Comparison of ENCODE assay signal across 1 cellular context in the genomic region with DNA sequence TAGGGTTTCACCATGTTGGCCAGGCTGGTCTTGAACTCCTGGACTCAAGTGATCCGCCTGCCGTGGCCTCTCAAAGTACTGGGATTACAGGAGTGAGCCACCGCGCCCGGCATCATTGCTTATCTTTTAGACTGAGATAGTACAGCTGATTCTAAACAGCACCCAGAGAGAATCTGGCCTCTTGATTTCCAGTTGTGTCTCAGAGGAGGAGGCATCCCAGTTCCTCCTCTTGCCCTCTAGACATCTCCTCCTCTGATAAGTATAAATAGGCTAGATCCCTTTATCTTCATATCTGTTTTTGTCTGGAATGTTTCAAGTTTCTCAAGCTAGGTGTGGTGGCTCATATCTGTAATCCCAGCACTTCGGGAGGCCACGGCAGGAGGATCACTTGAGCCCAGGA.
TF ChIP-seq lines count a peak whose summit lies in the region.

No MANE protein-coding gene starts in this region.

TF ChIP-seq in GM23338, 12 proteins besides CTCF, POLR2A, EP300 and RAD21 (continued from another document):
- TF ChIP-seq, protein P1, sequence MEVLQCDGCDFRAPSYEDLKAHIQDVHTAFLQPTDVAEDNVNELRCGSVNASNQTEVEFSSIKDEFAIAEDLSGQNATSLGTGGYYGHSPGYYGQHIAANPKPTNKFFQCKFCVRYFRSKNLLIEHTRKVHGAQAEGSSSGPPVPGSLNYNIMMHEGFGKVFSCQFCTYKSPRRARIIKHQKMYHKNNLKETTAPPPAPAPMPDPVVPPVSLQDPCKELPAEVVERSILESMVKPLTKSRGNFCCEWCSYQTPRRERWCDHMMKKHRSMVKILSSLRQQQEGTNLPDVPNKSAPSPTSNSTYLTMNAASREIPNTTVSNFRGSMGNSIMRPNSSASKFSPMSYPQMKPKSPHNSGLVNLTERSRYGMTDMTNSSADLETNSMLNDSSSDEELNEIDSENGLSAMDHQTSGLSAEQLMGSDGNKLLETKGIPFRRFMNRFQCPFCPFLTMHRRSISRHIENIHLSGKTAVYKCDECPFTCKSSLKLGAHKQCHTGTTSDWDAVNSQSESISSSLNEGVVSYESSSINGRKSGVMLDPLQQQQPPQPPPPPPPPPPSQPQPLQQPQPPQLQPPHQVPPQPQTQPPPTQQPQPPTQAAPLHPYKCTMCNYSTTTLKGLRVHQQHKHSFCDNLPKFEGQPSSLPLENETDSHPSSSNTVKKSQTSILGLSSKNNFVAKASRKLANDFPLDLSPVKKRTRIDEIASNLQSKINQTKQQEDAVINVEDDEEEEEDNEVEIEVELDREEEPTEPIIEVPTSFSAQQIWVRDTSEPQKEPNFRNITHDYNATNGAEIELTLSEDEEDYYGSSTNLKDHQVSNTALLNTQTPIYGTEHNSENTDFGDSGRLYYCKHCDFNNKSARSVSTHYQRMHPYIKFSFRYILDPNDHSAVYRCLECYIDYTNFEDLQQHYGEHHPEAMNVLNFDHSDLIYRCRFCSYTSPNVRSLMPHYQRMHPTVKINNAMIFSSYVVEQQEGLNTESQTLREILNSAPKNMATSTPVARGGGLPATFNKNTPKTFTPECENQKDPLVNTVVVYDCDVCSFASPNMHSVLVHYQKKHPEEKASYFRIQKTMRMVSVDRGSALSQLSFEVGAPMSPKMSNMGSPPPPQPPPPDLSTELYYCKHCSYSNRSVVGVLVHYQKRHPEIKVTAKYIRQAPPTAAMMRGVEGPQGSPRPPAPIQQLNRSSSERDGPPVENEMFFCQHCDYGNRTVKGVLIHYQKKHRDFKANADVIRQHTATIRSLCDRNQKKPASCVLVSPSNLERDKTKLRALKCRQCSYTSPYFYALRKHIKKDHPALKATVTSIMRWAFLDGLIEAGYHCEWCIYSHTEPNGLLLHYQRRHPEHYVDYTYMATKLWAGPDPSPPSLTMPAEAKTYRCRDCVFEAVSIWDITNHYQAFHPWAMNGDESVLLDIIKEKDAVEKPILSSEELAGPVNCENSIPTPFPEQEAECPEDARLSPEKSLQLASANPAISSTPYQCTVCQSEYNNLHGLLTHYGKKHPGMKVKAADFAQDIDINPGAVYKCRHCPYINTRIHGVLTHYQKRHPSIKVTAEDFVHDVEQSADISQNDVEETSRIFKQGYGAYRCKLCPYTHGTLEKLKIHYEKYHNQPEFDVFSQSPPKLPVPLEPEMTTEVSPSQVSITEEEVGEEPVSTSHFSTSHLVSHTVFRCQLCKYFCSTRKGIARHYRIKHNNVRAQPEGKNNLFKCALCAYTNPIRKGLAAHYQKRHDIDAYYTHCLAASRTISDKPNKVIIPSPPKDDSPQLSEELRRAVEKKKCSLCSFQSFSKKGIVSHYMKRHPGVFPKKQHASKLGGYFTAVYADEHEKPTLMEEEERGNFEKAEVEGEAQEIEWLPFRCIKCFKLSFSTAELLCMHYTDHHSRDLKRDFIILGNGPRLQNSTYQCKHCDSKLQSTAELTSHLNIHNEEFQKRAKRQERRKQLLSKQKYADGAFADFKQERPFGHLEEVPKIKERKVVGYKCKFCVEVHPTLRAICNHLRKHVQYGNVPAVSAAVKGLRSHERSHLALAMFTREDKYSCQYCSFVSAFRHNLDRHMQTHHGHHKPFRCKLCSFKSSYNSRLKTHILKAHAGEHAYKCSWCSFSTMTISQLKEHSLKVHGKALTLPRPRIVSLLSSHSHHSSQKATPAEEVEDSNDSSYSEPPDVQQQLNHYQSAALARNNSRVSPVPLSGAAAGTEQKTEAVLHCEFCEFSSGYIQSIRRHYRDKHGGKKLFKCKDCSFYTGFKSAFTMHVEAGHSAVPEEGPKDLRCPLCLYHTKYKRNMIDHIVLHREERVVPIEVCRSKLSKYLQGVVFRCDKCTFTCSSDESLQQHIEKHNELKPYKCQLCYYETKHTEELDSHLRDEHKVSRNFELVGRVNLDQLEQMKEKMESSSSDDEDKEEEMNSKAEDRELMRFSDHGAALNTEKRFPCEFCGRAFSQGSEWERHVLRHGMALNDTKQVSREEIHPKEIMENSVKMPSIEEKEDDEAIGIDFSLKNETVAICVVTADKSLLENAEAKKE (CRISPR knock-in tag; IDR thresholded peaks at IDR 0.05), result no peak
- TF ChIP-seq EZH2phosphoT487 (IDR thresholded peaks at IDR 0.05; ENCODE audit: unreplicated experiment), result no peak
- no peak for TF ChIP-seq EZH2 (IDR thresholded peaks at IDR 0.05; ENCODE audit: low read depth, unreplicated experiment)
- TF ChIP-seq, protein P2, sequence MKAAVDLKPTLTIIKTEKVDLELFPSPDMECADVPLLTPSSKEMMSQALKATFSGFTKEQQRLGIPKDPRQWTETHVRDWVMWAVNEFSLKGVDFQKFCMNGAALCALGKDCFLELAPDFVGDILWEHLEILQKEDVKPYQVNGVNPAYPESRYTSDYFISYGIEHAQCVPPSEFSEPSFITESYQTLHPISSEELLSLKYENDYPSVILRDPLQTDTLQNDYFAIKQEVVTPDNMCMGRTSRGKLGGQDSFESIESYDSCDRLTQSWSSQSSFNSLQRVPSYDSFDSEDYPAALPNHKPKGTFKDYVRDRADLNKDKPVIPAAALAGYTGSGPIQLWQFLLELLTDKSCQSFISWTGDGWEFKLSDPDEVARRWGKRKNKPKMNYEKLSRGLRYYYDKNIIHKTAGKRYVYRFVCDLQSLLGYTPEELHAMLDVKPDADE (IDR thresholded peaks at IDR 0.05), result no peak
- no peak for TF ChIP-seq JUNB (IDR thresholded peaks at IDR 0.05; ENCODE audit: unreplicated experiment)
- TF ChIP-seq ZNF331 (CRISPR knock-in tag; IDR thresholded peaks at IDR 0.05; ENCODE audit: low read depth), result no peak
- TF ChIP-seq ZNF114 (CRISPR knock-in tag; IDR thresholded peaks at IDR 0.05), result no peak
- TF ChIP-seq, protein P3, sequence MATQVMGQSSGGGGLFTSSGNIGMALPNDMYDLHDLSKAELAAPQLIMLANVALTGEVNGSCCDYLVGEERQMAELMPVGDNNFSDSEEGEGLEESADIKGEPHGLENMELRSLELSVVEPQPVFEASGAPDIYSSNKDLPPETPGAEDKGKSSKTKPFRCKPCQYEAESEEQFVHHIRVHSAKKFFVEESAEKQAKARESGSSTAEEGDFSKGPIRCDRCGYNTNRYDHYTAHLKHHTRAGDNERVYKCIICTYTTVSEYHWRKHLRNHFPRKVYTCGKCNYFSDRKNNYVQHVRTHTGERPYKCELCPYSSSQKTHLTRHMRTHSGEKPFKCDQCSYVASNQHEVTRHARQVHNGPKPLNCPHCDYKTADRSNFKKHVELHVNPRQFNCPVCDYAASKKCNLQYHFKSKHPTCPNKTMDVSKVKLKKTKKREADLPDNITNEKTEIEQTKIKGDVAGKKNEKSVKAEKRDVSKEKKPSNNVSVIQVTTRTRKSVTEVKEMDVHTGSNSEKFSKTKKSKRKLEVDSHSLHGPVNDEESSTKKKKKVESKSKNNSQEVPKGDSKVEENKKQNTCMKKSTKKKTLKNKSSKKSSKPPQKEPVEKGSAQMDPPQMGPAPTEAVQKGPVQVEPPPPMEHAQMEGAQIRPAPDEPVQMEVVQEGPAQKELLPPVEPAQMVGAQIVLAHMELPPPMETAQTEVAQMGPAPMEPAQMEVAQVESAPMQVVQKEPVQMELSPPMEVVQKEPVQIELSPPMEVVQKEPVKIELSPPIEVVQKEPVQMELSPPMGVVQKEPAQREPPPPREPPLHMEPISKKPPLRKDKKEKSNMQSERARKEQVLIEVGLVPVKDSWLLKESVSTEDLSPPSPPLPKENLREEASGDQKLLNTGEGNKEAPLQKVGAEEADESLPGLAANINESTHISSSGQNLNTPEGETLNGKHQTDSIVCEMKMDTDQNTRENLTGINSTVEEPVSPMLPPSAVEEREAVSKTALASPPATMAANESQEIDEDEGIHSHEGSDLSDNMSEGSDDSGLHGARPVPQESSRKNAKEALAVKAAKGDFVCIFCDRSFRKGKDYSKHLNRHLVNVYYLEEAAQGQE (IDR thresholded peaks at IDR 0.05; ENCODE audit: unreplicated experiment), result no peak
- TF ChIP-seq STAT1 (IDR thresholded peaks at IDR 0.05; ENCODE audit: unreplicated experiment), result no peak
